ENCODE assay signal across 1 cellular context in the genomic region with DNA sequence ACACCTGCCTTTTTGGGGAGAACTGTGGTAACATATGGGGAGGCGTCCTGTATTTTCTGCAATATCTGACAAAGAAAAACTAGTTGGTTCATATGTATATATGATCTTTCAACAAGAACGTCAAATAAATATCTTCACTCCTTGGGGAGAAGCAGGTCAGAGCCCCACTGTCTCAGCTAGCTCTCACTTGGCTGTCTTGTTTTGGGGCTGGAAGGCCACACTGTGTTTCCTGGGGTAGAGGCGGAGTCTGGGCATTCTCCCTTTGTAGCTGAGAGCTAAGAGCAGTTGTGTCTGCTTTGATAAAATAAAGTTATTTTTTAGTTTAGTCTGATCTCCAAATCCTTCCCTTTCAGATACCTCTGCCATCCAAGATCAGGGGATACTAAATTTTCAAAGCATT.
TF ChIP-seq lines count a peak whose summit lies in the region.

No MANE protein-coding gene starts in this region.

TF ChIP-seq in HCT116, 20 proteins besides CTCF, POLR2A, EP300 and RAD21 (continued from another document):
- TF ChIP-seq, protein P1, sequence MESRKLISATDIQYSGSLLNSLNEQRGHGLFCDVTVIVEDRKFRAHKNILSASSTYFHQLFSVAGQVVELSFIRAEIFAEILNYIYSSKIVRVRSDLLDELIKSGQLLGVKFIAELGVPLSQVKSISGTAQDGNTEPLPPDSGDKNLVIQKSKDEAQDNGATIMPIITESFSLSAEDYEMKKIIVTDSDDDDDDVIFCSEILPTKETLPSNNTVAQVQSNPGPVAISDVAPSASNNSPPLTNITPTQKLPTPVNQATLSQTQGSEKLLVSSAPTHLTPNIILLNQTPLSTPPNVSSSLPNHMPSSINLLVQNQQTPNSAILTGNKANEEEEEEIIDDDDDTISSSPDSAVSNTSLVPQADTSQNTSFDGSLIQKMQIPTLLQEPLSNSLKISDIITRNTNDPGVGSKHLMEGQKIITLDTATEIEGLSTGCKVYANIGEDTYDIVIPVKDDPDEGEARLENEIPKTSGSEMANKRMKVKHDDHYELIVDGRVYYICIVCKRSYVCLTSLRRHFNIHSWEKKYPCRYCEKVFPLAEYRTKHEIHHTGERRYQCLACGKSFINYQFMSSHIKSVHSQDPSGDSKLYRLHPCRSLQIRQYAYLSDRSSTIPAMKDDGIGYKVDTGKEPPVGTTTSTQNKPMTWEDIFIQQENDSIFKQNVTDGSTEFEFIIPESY (IDR thresholded peaks at IDR 0.05; ENCODE audit: extremely low read depth, insufficient replicate concordance, low read length), result no peak
- TF ChIP-seq CBX3 (IDR thresholded peaks at IDR 0.05; ENCODE audit: low read depth) (no peak), FOSL1 (IDR thresholded peaks at IDR 0.05; ENCODE audit: low read depth) (no peak), ZFX (IDR thresholded peaks at IDR 0.05) (no peak), EGR1 (IDR thresholded peaks at IDR 0.05; ENCODE audit: low read depth) (no peak), JUND (IDR thresholded peaks at IDR 0.05) (no peak), EZH2phosphoT487 (IDR thresholded peaks at IDR 0.05; ENCODE audit: borderline replicate concordance) (no peak)
- TF ChIP-seq, protein P2, sequence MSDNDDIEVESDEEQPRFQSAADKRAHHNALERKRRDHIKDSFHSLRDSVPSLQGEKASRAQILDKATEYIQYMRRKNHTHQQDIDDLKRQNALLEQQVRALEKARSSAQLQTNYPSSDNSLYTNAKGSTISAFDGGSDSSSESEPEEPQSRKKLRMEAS (IDR thresholded peaks at IDR 0.05), result no peak
